Comparison of ENCODE assay signal across 21 cellular contexts in genomic region chrX:20313889-20314288, GRCh38. TPM values are rescaled to one million over a fixed set of nuclear protein-coding genes. Genes with fewer than 3 reads are reported as not detected.
DNase-seq lines count a peak whose midpoint lies in the region; ATAC-seq and TF ChIP-seq lines count a peak whose summit lies in the region.
"Had no signal": no experiment of that assay in that cellular context is flagged by ENCODE, and none has a peak within 500 bp of the region (broad histone marks: within the 10 kb centered on the region; RNA-seq: fewer than 3 reads in every experiment).

No MANE protein-coding gene starts in this region.

- no peaks in the 10 kb centered on the region for H3K9me3 ChIP-seq in OCI-LY3 (ENCODE audit: insufficient read depth, low read length)
- H3K9me3 ChIP-seq in ascending aorta = no peaks in the 10 kb centered on the region
- H3K9me3 ChIP-seq: vagina had no signal

- no peak overlapping the region for H3K4me3 ChIP-seq in Jurkat, Clone E6-1 (ENCODE audit: low read length)
- H3K4me3 ChIP-seq in OCI-LY3 (ENCODE audit: low read length) = no peak overlapping the region
- no peak overlapping the region for H3K4me3 ChIP-seq in ascending aorta
- H3K4me3 ChIP-seq: vagina had no signal

- H3K36me3 Mint-ChIP-seq in dendritic cell treated with granulocyte-macrophage colony-stimulating factor and Interleukin-4, amounts not matched to agents 40 ng/mL and 50 ng/mL, for 4 days (ENCODE audit: low read depth) = no peaks in the 10 kb centered on the region
- H3K36me3 Mint-ChIP-seq: immature natural killer cell had no signal

- H3K27ac Mint-ChIP-seq in dendritic cell treated with granulocyte-macrophage colony-stimulating factor and Interleukin-4, amounts not matched to agents 40 ng/mL and 50 ng/mL, for 4 days = peak overlapping the region; percentile 51
- H3K27ac Mint-ChIP-seq: H9, immature natural killer cell had no signal

- H3K79me2 ChIP-seq in OCI-LY3 (ENCODE audit: low read length) = no peaks in the 10 kb centered on the region

- H3K4me1 ChIP-seq in OCI-LY3 (ENCODE audit: low read length) (peaks cover 51% of the 10 kb centered on the region), ascending aorta (no peaks in the 10 kb centered on the region)
- H3K4me1 ChIP-seq: vagina had no signal

- H3K27ac ChIP-seq in OCI-LY3 (ENCODE audit: low read length) (peak overlapping the region; percentile 47; the same call in 1 of the 2 replicates), ascending aorta (no peak overlapping the region)
- H3K27ac ChIP-seq: vagina, WERI-Rb-1 had no signal

- no peaks in the 10 kb centered on the region for H3K9me3 Mint-ChIP-seq in dendritic cell treated with granulocyte-macrophage colony-stimulating factor and Interleukin-4, amounts not matched to agents 40 ng/mL and 50 ng/mL, for 4 days

- peak overlapping the region; percentile 17 for H3K4me3 Mint-ChIP-seq in dendritic cell treated with granulocyte-macrophage colony-stimulating factor and Interleukin-4, amounts not matched to agents 40 ng/mL and 50 ng/mL, for 4 days
- H3K4me3 Mint-ChIP-seq: H9, immature natural killer cell had no signal

- peak; percentile 12 for DNase-seq in Ammon's horn (ENCODE audit: low spot score)
- DNase-seq in Jurkat, Clone E6-1 (ENCODE audit: low read depth, low spot score) = peak; percentile 33
- no peak for DNase-seq in DMS79 treated with DMSO at 0.1 percent for 48 hours (lab: John Stamatoyannopoulos, UW)
- no peak for DNase-seq in ascending aorta (ENCODE audit: low spot score in 2 of 2)
- no peak for DNase-seq in stimulated activated CD4-positive, alpha-beta T cell treated with anti-CD3 and anti-CD28 coated beads, Interleukin-15, amount 100 ng/mL, for 24 hours
- no peak for DNase-seq in sciatic nerve (ENCODE audit: low spot score)
- DNase-seq: 8988T; activated CD4-positive, alpha-beta T cell treated with anti-CD3 and anti-CD28 coated beads, Interleukin-2, amount 50 U/mL, for 4 hours; activated CD8-positive, alpha-beta memory T cell treated with anti-CD3 and anti-CD28 coated beads, Interleukin-2, amount 50 U/mL, for 48 hours; activated effector memory CD4-positive, alpha-beta T cell treated with Interleukin-2 at 50 U/mL for 16 hours; cortex of kidney; H9; immature natural killer cell; NCI-H1417 treated with DMSO at 0.1 percent for 48 hours; NCI-H510A treated with DMSO at 0.1 percent for 48 hours; retina; WERI-Rb-1 had no signal

- H3K4me1 Mint-ChIP-seq in dendritic cell treated with granulocyte-macrophage colony-stimulating factor and Interleukin-4, amounts not matched to agents 40 ng/mL and 50 ng/mL, for 4 days (ENCODE audit: low read depth) = peaks cover 73% of the 10 kb centered on the region
- H3K4me1 Mint-ChIP-seq: H9, immature natural killer cell had no signal

- H3K36me3 ChIP-seq in OCI-LY3 (replicated peaks; ENCODE audit: low read depth, low read length) = no peaks in the 10 kb centered on the region
- H3K36me3 ChIP-seq in ascending aorta = no peaks in the 10 kb centered on the region
- H3K36me3 ChIP-seq: vagina, WERI-Rb-1 had no signal

- H3K27me3 ChIP-seq in OCI-LY3 (ENCODE audit: low read depth, low read length) (no peaks in the 10 kb centered on the region), ascending aorta (no peaks in the 10 kb centered on the region)
- H3K27me3 ChIP-seq: vagina had no signal

- intact Hi-C loops in dendritic cell treated with granulocyte-macrophage colony-stimulating factor and Interleukin-4, amounts not matched to agents 40 ng/mL and 50 ng/mL, for 4 days (cut with micrococcal nuclease) = loop anchor here (5.0 to 10.0 kb wide), 2 partner anchors 47 to 51 kb away; partner anchors contain the start of gene RPS6KA3
- intact Hi-C loops in ascending aorta (cut with DNase I) (no loop called here), sciatic nerve (cut with DNase I) (no loop called here)

- no peak overlapping the region for H3K9ac ChIP-seq in OCI-LY3 (ENCODE audit: low read length)

- no peaks in the 10 kb centered on the region for H4K20me1 ChIP-seq in OCI-LY3 (ENCODE audit: insufficient read depth, low read length)

- no peak for ATAC-seq in sciatic nerve
- ATAC-seq: Right ventricle myocardium inferior had no signal

- H3K4me2 ChIP-seq in OCI-LY3 (ENCODE audit: low read length) = peak overlapping the region; percentile 37

- H2AFZ ChIP-seq in OCI-LY3 (ENCODE audit: low read depth, low read length) = no peak overlapping the region

- H3K27me3 Mint-ChIP-seq in dendritic cell treated with granulocyte-macrophage colony-stimulating factor and Interleukin-4, amounts not matched to agents 40 ng/mL and 50 ng/mL, for 4 days = no peaks in the 10 kb centered on the region

- no peak for TF ChIP-seq CTCF in OCI-LY3 (IDR thresholded peaks at IDR 0.05; ENCODE audit: low read depth, low read length)
- TF ChIP-seq CTCF in ascending aorta (IDR thresholded peaks at IDR 0.05) = no peak

RNA-seq across cellular contexts. Expression of gene RPS6KA3, which starts 47.2 kb away (rescaled TPM):
- 25.1 TPM for polyA plus RNA-seq in Jurkat, Clone E6-1 (2012; ENCODE audit: insufficient read depth, insufficient read length)
- total RNA-seq in ascending aorta (43.0 TPM), sciatic nerve (43.6 TPM)

Comparison
In these comparisons a context has a peak if more than half of its experiments do, and no peak if none do; other contexts are left out.
1. DNase-seq: peak in Ammon's horn (single experiment) and Jurkat, Clone E6-1 (single experiment); none in DMS79 treated with DMSO at 0.1 percent for 48 hours (single experiment), ascending aorta (0 of 2), stimulated activated CD4-positive, alpha-beta T cell treated with anti-CD3 and anti-CD28 coated beads, Interleukin-15, amount 100 ng/mL, for 24 hours (single experiment) and sciatic nerve (single experiment).